8 cellular contexts compared by ENCODE assay signal in the genomic region with DNA sequence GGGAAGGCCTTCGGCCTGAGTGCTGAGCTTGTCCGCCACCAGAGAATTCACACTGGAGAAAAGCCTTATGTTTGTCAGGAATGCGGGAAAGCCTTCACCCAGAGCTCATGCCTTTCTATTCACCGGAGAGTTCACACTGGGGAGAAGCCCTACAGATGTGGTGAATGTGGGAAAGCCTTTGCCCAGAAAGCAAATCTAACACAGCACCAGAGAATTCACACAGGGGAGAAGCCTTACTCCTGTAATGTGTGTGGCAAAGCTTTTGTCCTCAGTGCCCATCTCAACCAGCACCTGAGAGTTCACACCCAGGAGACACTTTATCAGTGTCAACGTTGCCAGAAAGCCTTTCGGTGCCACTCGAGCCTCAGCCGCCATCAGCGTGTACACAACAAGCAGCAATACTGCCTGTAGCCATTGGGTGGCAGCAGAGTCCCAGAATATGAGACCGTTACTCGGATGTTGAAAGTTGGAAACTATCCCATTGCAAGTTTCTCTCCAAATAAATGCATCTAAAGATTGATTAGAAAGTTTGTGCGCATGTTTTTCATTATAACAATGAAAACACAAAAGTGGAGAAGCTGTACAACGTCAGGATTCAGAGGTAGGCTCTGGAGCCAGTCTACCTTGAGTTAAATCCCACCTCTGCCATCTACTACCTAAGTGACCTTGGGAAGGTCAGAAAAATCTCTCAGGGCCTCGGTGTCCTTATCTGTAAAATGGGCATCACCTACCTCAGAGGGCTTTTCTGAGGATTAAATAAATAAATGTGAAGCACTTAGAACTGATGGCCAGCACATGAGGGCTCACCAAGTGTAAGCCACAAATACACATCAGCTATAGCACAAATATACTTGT. TPM values are rescaled to one million over a fixed set of nuclear protein-coding genes. Genes with fewer than 3 reads are reported as not detected.
DNase-seq lines count a peak whose midpoint lies in the region; ATAC-seq and TF ChIP-seq lines count a peak whose summit lies in the region.

No MANE protein-coding gene starts in this region.

- DNase-seq in NCI-H146 (lab: John Stamatoyannopoulos, UW): peak; percentile 20
- DNase-seq in NCI-H146 treated with DMSO at 0.1 percent for 48 hours (lab: John Stamatoyannopoulos, UW; ENCODE audit: unreplicated experiment): no peak
- DNase-seq in RPMI7951 (ENCODE audit: low read depth): peak; percentile 42
- DNase-seq in adrenal gland: peak in 6 of 7 donors; percentile 52 to 88 (median 68)
- DNase-seq in inferior parietal cortex (ENCODE audit: extremely low spot score): peak; percentile 94
- DNase-seq in stimulated activated CD4-positive, alpha-beta T cell treated with anti-CD3 and anti-CD28 coated beads, TNF-alpha, amount 100 ng/mL, for 1 hour (ENCODE audit: low read depth in 3 of 3, low spot score in 1 of 3): peak in 2 of 3 donors; percentile 30 to 49

- ATAC-seq in GM18511 (IDR thresholded peaks at IDR 0.05; ENCODE audit: unreplicated experiment) (no peak), HG03571 (IDR thresholded peaks at IDR 0.05; ENCODE audit: unreplicated experiment) (no peak)

- intact Hi-C loops in adrenal gland (cut with DNase I): no loop called here

- H3K27ac ChIP-seq in adrenal gland: no peak overlapping the region

- no peak overlapping the region for H3K4me3 ChIP-seq in adrenal gland

- H3K4me1 ChIP-seq in adrenal gland (replicated peaks in 1 of 2): peaks cover 0 to 8% of the 10 kb centered on the region in 2 donors

- TF ChIP-seq POLR2A in adrenal gland (IDR thresholded peaks at IDR 0.05): no peak

- H3K27me3 ChIP-seq in adrenal gland: no peaks in the 10 kb centered on the region

- 50 to 69% (median 64%) methylated on average over 13 to 14 of the region's 14 CpGs for WGBS in adrenal gland, 4 donors

- peaks cover 0 to 47% of the 10 kb centered on the region in 2 donors for H3K36me3 ChIP-seq in adrenal gland (replicated peaks in 1 of 2)

- TF ChIP-seq CTCF in adrenal gland (IDR thresholded peaks at IDR 0.05): peak; percentile 37 to 80 (median 67)

- H3K9me3 ChIP-seq in adrenal gland (replicated peaks in 1 of 3): peaks cover 0 to 25% (median 0%) of the 10 kb centered on the region in 3 donors

RNA-seq across cellular contexts. Expression of gene ZNF473, which starts 21.1 kb away (rescaled TPM):
- total RNA-seq in RPMI7951 (2014; rRNA removed; shearing (Covaris generic)): 14.2 and 19.1 TPM in 2 replicates
- 10 to 100 TPM in 1 of 8 donors, 1 to 10 TPM in 7; 6.0 to 10.3 (median 9.1) TPM for total RNA-seq in adrenal gland
- polyA plus RNA-seq in adrenal gland: 10 to 100 TPM in 1 of 3 donors, 1 to 10 TPM in 2; 2.7 to 13.2 (median 3.0) TPM

RNA-seq across cellular contexts. Expression of gene VRK3, which starts 21.7 kb away (rescaled TPM):
- total RNA-seq in RPMI7951 (2014; rRNA removed; shearing (Covaris generic)): 26.2 and 41.7 TPM in 2 replicates
- 10 to 100 TPM; 28.1 to 60.3 (median 48.3) TPM for total RNA-seq in adrenal gland
- polyA plus RNA-seq in adrenal gland: 10 to 100 TPM; 12.1 to 47.2 (median 26.5) TPM
